In genomic region chr10:3362415-3362814, GRCh38 we compare ENCODE assay signal across 5 cellular contexts.
"Had no signal": no experiment of that assay in that cellular context is flagged by ENCODE, and none has a peak within 500 bp of the region (broad histone marks: within the 10 kb centered on the region; RNA-seq: fewer than 3 reads in every experiment).

No MANE protein-coding gene starts in this region.

- DNase-seq: H9, HCEC 1CT, IMR-90 had no signal

- H3K4me3 Mint-ChIP-seq: GM23338, H9 had no signal

- H3K27ac Mint-ChIP-seq: GM23338, H9 had no signal

- ATAC-seq: GM23338, K562 had no signal

- H3K4me1 Mint-ChIP-seq: GM23338, H9 had no signal
